10 cellular contexts compared by ENCODE assay signal in the genomic region with DNA sequence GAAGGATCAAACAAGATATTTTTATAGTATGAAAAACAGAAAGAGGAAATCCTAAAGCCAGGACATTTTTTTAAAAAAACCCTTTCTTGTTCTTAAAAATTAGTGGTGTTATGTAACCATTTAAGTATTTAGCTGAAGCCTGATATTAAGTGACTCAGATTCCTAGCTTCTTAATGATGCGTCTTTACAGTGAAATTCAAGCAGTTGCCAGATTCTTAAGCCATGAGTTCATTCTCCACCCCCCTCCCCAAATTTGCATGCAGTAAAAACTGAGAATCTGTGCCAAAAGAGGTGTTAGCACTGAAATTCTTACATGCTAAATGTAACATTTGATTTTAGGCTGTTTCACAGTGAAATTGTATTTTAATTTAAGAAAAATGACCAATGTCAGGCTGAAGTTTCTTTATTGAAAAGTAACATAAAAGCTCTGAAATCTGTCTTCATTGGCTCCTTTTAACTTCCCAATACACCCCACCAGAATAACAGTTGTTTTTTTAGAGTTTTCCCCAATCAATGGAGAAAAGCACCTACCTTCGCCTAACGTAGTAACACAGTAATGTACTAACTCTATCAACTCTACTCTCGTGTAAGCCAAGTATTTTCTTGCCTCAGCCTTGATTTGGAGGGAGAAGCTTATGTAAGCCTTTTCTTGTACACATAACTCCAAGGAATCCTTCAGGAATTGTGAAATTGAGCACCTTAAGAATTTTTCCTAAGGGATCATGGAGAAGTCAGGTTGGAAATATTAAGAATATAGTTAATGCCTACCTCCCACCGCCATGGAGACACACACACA.
DNase-seq lines count a peak whose midpoint lies in the region; ATAC-seq, FAIRE-seq and TF ChIP-seq lines count a peak whose summit lies in the region.
"Had no signal": no experiment of that assay in that cellular context is flagged by ENCODE, and none has a peak within 500 bp of the region (broad histone marks: within the 10 kb centered on the region; RNA-seq: fewer than 3 reads in every experiment).

No MANE protein-coding gene starts in this region.

- H3K4me1 ChIP-seq in A549 (peaks cover 49% of the 10 kb centered on the region), kidney (ENCODE audit: control insufficient read depth in 1 of 2, insufficient read depth in 1 of 2, low read depth in 1 of 2, low read length in 2 of 2) (peaks cover 7 to 15% of the 10 kb centered on the region in 2 donors), MM.1S (ENCODE audit: low read length) (no peaks in the 10 kb centered on the region)

- H3K4me3 ChIP-seq in A549 (no peak overlapping the region), kidney (ENCODE audit: low read length in 2 of 2) (peak overlapping the region in 1 of 2 donors; percentile 32), MM.1S (ENCODE audit: low read length) (no peak overlapping the region)

- WGBS in A549 (ENCODE audit: missing lambda C conversion rate), result 49% methylated on average over 5 of the region's 5 CpGs

- H3K9me2 ChIP-seq in MM.1S (replicated peaks; ENCODE audit: insufficient read depth, low read length), result no peaks in the 10 kb centered on the region

- DNase-seq in A549 (ENCODE audit: low read depth in 1 of 2, low spot score in 1 of 2), result peak in 1 of 2 experiments; percentile 51
- peak; percentile 68 for DNase-seq in HS-5 (ENCODE audit: low read depth)
- peak in 2 of 61 donors; percentile 15 to 21 for DNase-seq in caudate nucleus (lab: John Stamatoyannopoulos, UW)
- DNase-seq in kidney, result no peak
- DNase-seq in middle frontal gyrus (ENCODE audit: extremely low spot score, low spot score), result no peak
- no peak for DNase-seq in activated CD4-positive, alpha-beta T cell treated with anti-CD3 and anti-CD28 coated beads, Interleukin-2, amount 50 U/mL, for 4 hours
- DNase-seq in stimulated activated CD4-positive, alpha-beta T cell treated with anti-CD3 and anti-CD28 coated beads, Interleukin-15, amount 100 ng/mL, for 24 hours, result no peak
- DNase-seq in MM.1S, result no peak
- DNase-seq: C1 segment of cervical spinal cord had no signal

- no peaks in the 10 kb centered on the region for H3F3A ChIP-seq in MM.1S (ENCODE audit: insufficient read depth, low read length)

- TF ChIP-seq CTCF in A549 (IDR thresholded peaks at IDR 0.05) (no peak), kidney (IDR thresholded peaks at IDR 0.05; ENCODE audit: borderline replicate concordance, extremely low read depth, insufficient read depth) (no peak), MM.1S (IDR thresholded peaks at IDR 0.05; ENCODE audit: low read length) (no peak)

- H3K79me2 ChIP-seq in MM.1S (ENCODE audit: low read length), result no peaks in the 10 kb centered on the region

- H3K9me3 ChIP-seq in A549 (no peaks in the 10 kb centered on the region), kidney (ENCODE audit: control insufficient read depth in 1 of 2, low read length in 2 of 2) (no peaks in the 10 kb centered on the region), MM.1S (replicated peaks; ENCODE audit: insufficient read depth, low read length) (no peaks in the 10 kb centered on the region)

- no peaks in the 10 kb centered on the region for H3K27me3 ChIP-seq in MM.1S (replicated peaks; ENCODE audit: insufficient read depth, low read length)

- CTCF ChIA-PET in A549 (lab: Yijun Ruan, JAX), result no interaction called here

- FAIRE-seq in A549 (lab: Jason Lieb, UNC), result no peak
- peak; percentile 6 for FAIRE-seq in kidney (lab: Jason Lieb, UNC)
- FAIRE-seq: GM18507 had no signal

- H3K27ac ChIP-seq in A549 (peak overlapping the region; percentile 73), caudate nucleus (ENCODE audit: low read depth, low read length) (peak overlapping the region; percentile 29), kidney (ENCODE audit: low read depth in 2 of 2, low read length in 2 of 2) (peak overlapping the region; percentile 13 to 16), MM.1S (ENCODE audit: low read length) (no peak overlapping the region)

- TF ChIP-seq POLR2A in A549 (IDR thresholded peaks at IDR 0.05; ENCODE audit: low read length), result no peak

- POLR2A ChIA-PET in A549 (lab: Yijun Ruan, JAX), result no interaction called here

- no peak for TF ChIP-seq EP300 in A549 (IDR thresholded peaks at IDR 0.05)

- peak overlapping the region; percentile 85 for H3K4me2 ChIP-seq in A549
- H3K4me2 ChIP-seq in MM.1S (ENCODE audit: low read depth, low read length), result no peak overlapping the region

- H2AFZ ChIP-seq in MM.1S (ENCODE audit: low read length), result no peak overlapping the region

- H3K36me3 ChIP-seq in kidney (ENCODE audit: control insufficient read depth in 1 of 2, insufficient read depth in 2 of 2, low read length in 2 of 2) (no peaks in the 10 kb centered on the region), MM.1S (replicated peaks; ENCODE audit: insufficient read depth, low read length) (no peaks in the 10 kb centered on the region)

- no peak for TF ChIP-seq RAD21 in A549 (conservative IDR thresholded peaks at IDR 0.05 in 1 of 2, IDR thresholded peaks at IDR 0.05 in 1 of 2)

- H4K20me1 ChIP-seq in MM.1S (ENCODE audit: insufficient read depth, low read length), result no peaks in the 10 kb centered on the region

- intact Hi-C loops in kidney (cut with DNase I), result no loop called here

- H3K9ac ChIP-seq in kidney (ENCODE audit: low read length in 2 of 2) (no peak overlapping the region), MM.1S (ENCODE audit: low read length) (no peak overlapping the region)

- ATAC-seq in A549, result peak; percentile 50 to 65; a peak in 3 of 6 replicates

TF ChIP-seq in A549, 52 proteins besides CTCF, POLR2A, EP300 and RAD21:
- TF ChIP-seq HDAC2 (IDR thresholded peaks at IDR 0.05) (no peak), NPAS2 (CRISPR knock-in tag; IDR thresholded peaks at IDR 0.05; ENCODE audit: borderline replicate concordance) (no peak), JUN (IDR thresholded peaks at IDR 0.05) (no peak), PBX3 (IDR thresholded peaks at IDR 0.05) (no peak), RFX5 (IDR thresholded peaks at IDR 0.05) (no peak), JUNB (IDR thresholded peaks at IDR 0.05) (peak; percentile 30; the same call in 1 of the 2 replicates), EHMT2 (IDR thresholded peaks at IDR 0.05; ENCODE audit: low read depth) (no peak), RNF2 (IDR thresholded peaks at IDR 0.05; ENCODE audit: borderline replicate concordance, low read depth) (no peak), CEBPB (IDR thresholded peaks at IDR 0.05) (peak in 1 of 2 experiments; percentile 6; a peak in 1 of 4 replicates), GATA3 (IDR thresholded peaks at IDR 0.05; ENCODE audit: borderline replicate concordance) (peak; percentile 30; the same call in 1 of the 2 replicates), FOSL2 (IDR thresholded peaks at IDR 0.05) (no peak), FOSL2 (CRISPR knock-in tag; IDR thresholded peaks at IDR 0.05) (peak; percentile 60), CHD4 (IDR thresholded peaks at IDR 0.05; ENCODE audit: borderline replicate concordance) (no peak), ESRRA (IDR thresholded peaks at IDR 0.05; ENCODE audit: borderline replicate concordance, low read length) (no peak), BCL3 (IDR thresholded peaks at IDR 0.05) (no peak)
- TF ChIP-seq, protein P1, sequence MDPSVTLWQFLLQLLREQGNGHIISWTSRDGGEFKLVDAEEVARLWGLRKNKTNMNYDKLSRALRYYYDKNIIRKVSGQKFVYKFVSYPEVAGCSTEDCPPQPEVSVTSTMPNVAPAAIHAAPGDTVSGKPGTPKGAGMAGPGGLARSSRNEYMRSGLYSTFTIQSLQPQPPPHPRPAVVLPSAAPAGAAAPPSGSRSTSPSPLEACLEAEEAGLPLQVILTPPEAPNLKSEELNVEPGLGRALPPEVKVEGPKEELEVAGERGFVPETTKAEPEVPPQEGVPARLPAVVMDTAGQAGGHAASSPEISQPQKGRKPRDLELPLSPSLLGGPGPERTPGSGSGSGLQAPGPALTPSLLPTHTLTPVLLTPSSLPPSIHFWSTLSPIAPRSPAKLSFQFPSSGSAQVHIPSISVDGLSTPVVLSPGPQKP (IDR thresholded peaks at IDR 0.05; ENCODE audit: low read depth, low read length), result no peak
